9 cellular contexts compared by ENCODE assay signal in the genomic region with DNA sequence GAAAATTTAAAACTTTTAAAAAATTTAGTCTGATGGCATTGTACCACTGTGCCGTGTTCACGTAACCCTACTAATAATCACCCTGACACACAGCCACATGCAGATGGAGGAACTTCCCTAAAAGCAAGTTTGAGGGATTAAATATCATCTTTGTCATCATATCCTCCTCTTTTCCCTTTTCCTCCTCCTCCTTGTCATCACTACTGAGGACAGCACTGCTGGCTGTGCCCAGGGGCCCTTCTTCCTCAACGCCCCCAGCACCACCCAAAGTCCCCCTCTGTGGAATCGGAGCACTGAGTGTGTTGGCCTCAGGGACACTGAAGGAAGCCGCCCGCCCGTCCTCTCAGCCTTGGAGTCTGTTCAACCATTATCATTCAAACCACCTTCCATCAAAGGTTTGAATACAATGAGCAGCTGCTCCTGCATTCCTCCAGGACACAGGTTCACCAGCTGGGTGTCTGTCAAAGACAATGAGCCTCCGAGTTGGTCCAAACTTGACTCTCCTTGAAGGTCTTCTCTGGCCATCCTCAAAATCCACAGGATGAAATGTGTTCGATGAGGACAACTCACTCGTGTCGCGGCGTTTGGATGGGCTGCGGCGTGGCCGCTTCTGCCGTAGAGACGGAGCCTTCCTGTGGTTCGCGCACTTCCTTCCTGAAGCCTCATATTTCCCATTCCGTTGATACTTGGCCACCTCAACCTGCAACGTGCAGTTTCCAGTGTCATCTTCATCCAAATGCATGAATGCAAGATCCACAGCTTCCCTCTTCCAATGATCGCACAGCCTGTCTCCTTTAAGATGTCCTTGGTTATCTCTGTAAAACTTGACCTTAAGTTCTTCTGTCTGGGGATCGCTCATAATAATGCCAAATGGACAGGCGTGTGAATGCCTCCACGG. TPM values are rescaled to one million over a fixed set of nuclear protein-coding genes. Genes with fewer than 3 reads are reported as not detected.
DNase-seq lines count a peak whose midpoint lies in the region; ATAC-seq and TF ChIP-seq lines count a peak whose summit lies in the region.
"Had no signal": no experiment of that assay in that cellular context is flagged by ENCODE, and none has a peak within 500 bp of the region (broad histone marks: within the 10 kb centered on the region; RNA-seq: fewer than 3 reads in every experiment).

No MANE protein-coding gene starts in this region.

- no peaks in the 10 kb centered on the region for H3K27me3 Mint-ChIP-seq in activated naive CD4-positive, alpha-beta T cell treated with anti-CD3 and anti-CD28 coated beads for 36 hours (ENCODE audit: low read depth)
- H3K27me3 Mint-ChIP-seq: brain had no signal

- H3K4me3 ChIP-seq in body of pancreas (peak overlapping the region; percentile 22 to 34), mesendoderm (ENCODE audit: low read length) (no peak overlapping the region), tibial nerve (peak overlapping the region; percentile 25 to 51 (median 36))

- H3K18ac ChIP-seq in mesendoderm (ENCODE audit: low read length), result peak overlapping the region; percentile 31

- no peak overlapping the region for H3K4me2 ChIP-seq in mesendoderm (ENCODE audit: low read length)

- H4K5ac ChIP-seq in mesendoderm (ENCODE audit: low read length), result no peak overlapping the region

- 32 to 81% methylated on average over 26 of the region's 26 CpGs for WGBS in body of pancreas, 2 donors
- WGBS in mesendoderm (ENCODE audit: extremely low coverage, insufficient coverage, low lambda C conversion rate), result no CpG with 5 or more reads among the region's 26 CpGs
- WGBS in tibial nerve, 2 donors, result 53 to 69% methylated on average over 26 of the region's 26 CpGs

- CTCF ChIA-PET in activated naive CD4-positive, alpha-beta T cell treated with anti-CD3 and anti-CD28 coated beads for 36 hours (lab: Charles Lee), result interaction anchor here (0.5 to 1.2 kb wide), 3 partner anchors 12 to 175 kb away, joined by 3 to 4 read pairs (median 3); no protein-coding TSS in a partner anchor

- no peak for TF ChIP-seq EP300 in tibial nerve (IDR thresholded peaks at IDR 0.05)

- no peak for TF ChIP-seq POLR2A in body of pancreas (IDR thresholded peaks at IDR 0.05)
- TF ChIP-seq POLR2A in tibial nerve (IDR thresholded peaks at IDR 0.05), result no peak

- H3K9ac ChIP-seq in mesendoderm (ENCODE audit: low read length), result peak overlapping the region; percentile 9

- no peaks in the 10 kb centered on the region for H3K9me3 ChIP-seq in body of pancreas
- H3K9me3 ChIP-seq in tibial nerve, result no peaks in the 10 kb centered on the region

- H3K36me3 ChIP-seq in body of pancreas (replicated peaks in 1 of 2; ENCODE audit: insufficient read depth in 1 of 2, low read depth in 2 of 2) (peaks cover 0 to 3% of the 10 kb centered on the region in 2 donors), mesendoderm (ENCODE audit: control insufficient read depth, insufficient read depth, low read length) (peaks cover 2% of the 10 kb centered on the region), tibial nerve (peaks cover 0 to 25% (median 2%) of the 10 kb centered on the region in 3 donors)

- no peak overlapping the region for H3K23ac ChIP-seq in mesendoderm (ENCODE audit: low read length)

- no peaks in the 10 kb centered on the region for H3K4me1 ChIP-seq in body of pancreas
- peaks cover 9% of the 10 kb centered on the region for H3K4me1 ChIP-seq in mesendoderm (ENCODE audit: control insufficient read depth, low read depth, low read length)
- H3K4me1 ChIP-seq in tibial nerve, result peaks cover 0 to 54% (median 17%) of the 10 kb centered on the region in 4 donors

- H3K27me3 ChIP-seq in body of pancreas (no peaks in the 10 kb centered on the region), mesendoderm (ENCODE audit: insufficient read depth, low read length, poor library complexity) (no peaks in the 10 kb centered on the region), tibial nerve (no peaks in the 10 kb centered on the region)

- no peak overlapping the region for H3K4ac ChIP-seq in mesendoderm (ENCODE audit: low read depth, low read length)

- no peak overlapping the region for H2BK15ac ChIP-seq in mesendoderm (replicated peaks; ENCODE audit: low read depth)

- peak overlapping the region; percentile 48 for H2BK5ac ChIP-seq in mesendoderm (ENCODE audit: low read length)

- no peak overlapping the region for H2BK120ac ChIP-seq in mesendoderm (ENCODE audit: low read depth, low read length)

- peak; percentile 47 for DNase-seq in activated naive CD4-positive, alpha-beta T cell treated with anti-CD3 and anti-CD28 coated beads for 36 hours
- DNase-seq in activated naive CD4-positive, alpha-beta T cell treated with anti-CD3 and anti-CD28 coated beads, Interleukin-2, amount 50 U/mL, for 16 hours, result no peak
- peak; percentile 61 for DNase-seq in RPMI8226
- no peak for DNase-seq in body of pancreas
- peak; percentile 62 for DNase-seq in mesendoderm
- no peak for DNase-seq in tibial nerve (ENCODE audit: low spot score in 2 of 2)
- DNase-seq in GM19240 (ENCODE audit: insufficient read length, low spot score), result no peak
- no peak for DNase-seq in NCI-H1105 treated with DMSO at 0.1 percent for 48 hours (lab: John Stamatoyannopoulos, UW)

- intact Hi-C loops in activated naive CD4-positive, alpha-beta T cell treated with anti-CD3 and anti-CD28 coated beads for 36 hours (cut with micrococcal nuclease), result loop anchor here (1.0 kb wide), 3 partner anchors 24 to 95 kb away; partner anchors contain the start of genes BPHL and NQO2
- intact Hi-C loops in body of pancreas (cut with DNase I), result no loop called here

- H3K9me3 Mint-ChIP-seq in activated naive CD4-positive, alpha-beta T cell treated with anti-CD3 and anti-CD28 coated beads for 36 hours, result no peaks in the 10 kb centered on the region

- peaks cover 18% of the 10 kb centered on the region for H3K36me3 Mint-ChIP-seq in activated naive CD4-positive, alpha-beta T cell treated with anti-CD3 and anti-CD28 coated beads for 36 hours (ENCODE audit: low read depth)

- peak overlapping the region; percentile 63 for H3K56ac ChIP-seq in mesendoderm (ENCODE audit: low read length)

- H4K8ac ChIP-seq in mesendoderm (ENCODE audit: low read depth, low read length), result no peak overlapping the region

- peak overlapping the region in 3 of 4 donors; percentile 62 to 82 (median 69) for H3K27ac ChIP-seq in body of pancreas
- no peak overlapping the region for H3K27ac ChIP-seq in mesendoderm (ENCODE audit: low read depth, low read length)
- peak overlapping the region; percentile 34 to 89 (median 70) for H3K27ac ChIP-seq in tibial nerve

- TF ChIP-seq CTCF in body of pancreas (IDR thresholded peaks at IDR 0.05) (no peak), tibial nerve (IDR thresholded peaks at IDR 0.05) (no peak)

- peak overlapping the region; percentile 80 for H3K27ac Mint-ChIP-seq in activated naive CD4-positive, alpha-beta T cell treated with anti-CD3 and anti-CD28 coated beads for 36 hours

- no peaks in the 10 kb centered on the region for H3K79me2 ChIP-seq in mesendoderm (ENCODE audit: control insufficient read depth, insufficient read depth, low read length)

- peaks cover 52% of the 10 kb centered on the region for H3K4me1 Mint-ChIP-seq in activated naive CD4-positive, alpha-beta T cell treated with anti-CD3 and anti-CD28 coated beads for 36 hours (ENCODE audit: low read depth)

- peak overlapping the region; percentile 53 for H2AK5ac ChIP-seq in mesendoderm (ENCODE audit: low read length)

- no peak for ATAC-seq in body of pancreas

- no peaks in the 10 kb centered on the region for H3K79me1 ChIP-seq in mesendoderm (ENCODE audit: low read length)

- peak overlapping the region; percentile 84 for H3K4me3 Mint-ChIP-seq in activated naive CD4-positive, alpha-beta T cell treated with anti-CD3 and anti-CD28 coated beads for 36 hours

RNA-seq across cellular contexts. Expression of gene NQO2, which starts 23.3 kb away (rescaled TPM):
- total RNA-seq in activated naive CD4-positive, alpha-beta T cell treated with anti-CD3 and anti-CD28 coated beads for 36 hours, result 10 to 100 TPM; 18.8 to 21.1 TPM
- 10 to 100 TPM in 1 of 2 donors, 1 to 10 TPM in 1; 7.3 to 17.1 TPM for total RNA-seq in body of pancreas
- 103 TPM for polyA plus RNA-seq in mesendoderm (2013, experiment 1 of 2)
- 109 TPM for polyA plus RNA-seq in mesendoderm (2013, experiment 2 of 2)
- 10 to 100 TPM; 18.8 to 33.6 (median 25.8) TPM for total RNA-seq in tibial nerve

RNA-seq across cellular contexts. Expression of gene RIPK1, which starts 45.3 kb away (rescaled TPM):
- total RNA-seq in activated naive CD4-positive, alpha-beta T cell treated with anti-CD3 and anti-CD28 coated beads for 36 hours, result 10 to 100 TPM in 1 of 2 experiments, 1 to 10 TPM in 1; 8.8 to 10.1 TPM
- total RNA-seq in body of pancreas, result 10 to 100 TPM; 11.4 to 14.2 TPM
- polyA plus RNA-seq in mesendoderm (2013, experiment 1 of 2), result 18.8 TPM
- 19.8 TPM for polyA plus RNA-seq in mesendoderm (2013, experiment 2 of 2)
- 10 to 100 TPM; 20.1 to 22.6 (median 21.2) TPM for total RNA-seq in tibial nerve

RNA-seq across cellular contexts. Expression of gene SERPINB6, which starts 51.6 kb away (rescaled TPM):
- total RNA-seq in activated naive CD4-positive, alpha-beta T cell treated with anti-CD3 and anti-CD28 coated beads for 36 hours, result 10 to 100 TPM; 31.2 to 31.4 TPM
- total RNA-seq in body of pancreas, result 100 to 1,000 TPM; 113 to 147 TPM
- 40.3 TPM for polyA plus RNA-seq in mesendoderm (2013, experiment 1 of 2)
- polyA plus RNA-seq in mesendoderm (2013, experiment 2 of 2), result 41.2 TPM
- total RNA-seq in tibial nerve, result 100 to 1,000 TPM; 130 to 185 (median 155) TPM

Comparison
In these comparisons a context has a peak if more than half of its experiments do, and no peak if none do; other contexts are left out.
1. DNase-seq: peak in activated naive CD4-positive, alpha-beta T cell treated with anti-CD3 and anti-CD28 coated beads for 36 hours (single experiment), RPMI8226 (single experiment) and mesendoderm (single experiment); none in activated naive CD4-positive, alpha-beta T cell treated with anti-CD3 and anti-CD28 coated beads, Interleukin-2, amount 50 U/mL, for 16 hours (single experiment), body of pancreas (0 of 4), tibial nerve (0 of 2), GM19240 (single experiment) and NCI-H1105 treated with DMSO at 0.1 percent for 48 hours (single experiment).